Comparison of ENCODE assay signal across 8 cellular contexts in genomic region chr15:73602444-73602843, GRCh38. TPM values are rescaled to one million over a fixed set of nuclear protein-coding genes. Genes with fewer than 3 reads are reported as not detected.
DNase-seq lines count a peak whose midpoint lies in the region; TF ChIP-seq lines count a peak whose summit lies in the region.
"Had no signal": no experiment of that assay in that cellular context is flagged by ENCODE, and none has a peak within 500 bp of the region (broad histone marks: within the 10 kb centered on the region; RNA-seq: fewer than 3 reads in every experiment).

No MANE protein-coding gene starts in this region.

- H3K9me3 ChIP-seq in transverse colon = no peaks in the 10 kb centered on the region

- TF ChIP-seq CTCF in transverse colon (IDR thresholded peaks at IDR 0.05) (no peak), GM13976 (IDR thresholded peaks at IDR 0.05; ENCODE audit: borderline replicate concordance, control extremely low read depth, extremely low read depth, insufficient read depth, missing control alignments) (no peak)

- intact Hi-C loops in transverse colon (cut with DNase I; ENCODE audit: low total_unique reads) = no loop called here

- H3K4me2 ChIP-seq in mesendoderm (ENCODE audit: low read length) = no peak overlapping the region

- no peak overlapping the region for H2BK120ac ChIP-seq in mesendoderm (ENCODE audit: low read depth, low read length)

- peak overlapping the region; percentile 27 for H3K9ac ChIP-seq in mesendoderm (ENCODE audit: low read length)

- H3K23ac ChIP-seq in mesendoderm (ENCODE audit: low read length) = no peak overlapping the region

- H3K18ac ChIP-seq in mesendoderm (ENCODE audit: low read length) = no peak overlapping the region

- in situ Hi-C loops in transverse colon (cut with MboI; ENCODE audit: low pct_ligation_motif_present in 1 of 4, low pct_unique_long_range_greater_than_20kb in 1 of 4, low sequenced_read_pairs in 3 of 4) = no loop called here
- in situ Hi-C loops in GM13976 (cut with MboI; ENCODE audit: low sequenced_read_pairs, unreplicated experiment) = no loop called here

- H2BK15ac ChIP-seq in mesendoderm (replicated peaks; ENCODE audit: low read depth) = no peak overlapping the region

- no peak overlapping the region for H2BK5ac ChIP-seq in mesendoderm (ENCODE audit: low read length)

- H3K56ac ChIP-seq in mesendoderm (ENCODE audit: low read length) = peak overlapping the region; percentile 20

- H3K79me2 ChIP-seq in mesendoderm (ENCODE audit: control insufficient read depth, insufficient read depth, low read length) = peaks cover 67% of the 10 kb centered on the region

- H4K8ac ChIP-seq in mesendoderm (ENCODE audit: low read depth, low read length) = no peak overlapping the region

- TF ChIP-seq POLR2A in transverse colon (IDR thresholded peaks at IDR 0.05) = no peak

- no peak overlapping the region for H2AK5ac ChIP-seq in mesendoderm (ENCODE audit: low read length)

- WGBS in mesendoderm (ENCODE audit: extremely low coverage, insufficient coverage, low lambda C conversion rate) = no CpG with 5 or more reads among the region's 1 CpG
- 0 to 21% methylated on average over 1 of the region's 1 CpG for WGBS in transverse colon (ENCODE audit: low coverage in 1 of 2), 2 donors

- peaks cover 26% of the 10 kb centered on the region for H3K79me1 ChIP-seq in mesendoderm (ENCODE audit: low read length)

- H3K27me3 ChIP-seq in mesendoderm (ENCODE audit: insufficient read depth, low read length, poor library complexity) (no peaks in the 10 kb centered on the region), transverse colon (no peaks in the 10 kb centered on the region)

- no peak overlapping the region for H3K4ac ChIP-seq in mesendoderm (ENCODE audit: low read depth, low read length)

- H3K4me1 ChIP-seq in mesendoderm (ENCODE audit: control insufficient read depth, low read depth, low read length) = peaks cover 28% of the 10 kb centered on the region
- H3K4me1 ChIP-seq in transverse colon = peaks cover 30 to 83% (median 67%) of the 10 kb centered on the region in 4 donors

- DNase-seq in NCI-H226 (peak; percentile 25), dermis blood vessel endothelial cell (peak; percentile 63), mesendoderm (no peak), transverse colon (no peak), hippocampal formation (lab: John Stamatoyannopoulos, UW) (no peak), GM13976 (ENCODE audit: low spot score) (no peak)
- DNase-seq in activated CD4-positive, alpha-beta T cell treated with anti-CD3 and anti-CD28 coated beads for 4 hours = no peak
- DNase-seq: activated B cell treated with CpG ODN at 0.5 μM for 24 hours had no signal

- H3K4me3 ChIP-seq in mesendoderm (ENCODE audit: low read length) = no peak overlapping the region
- H3K4me3 ChIP-seq in transverse colon = no peak overlapping the region

- H4K5ac ChIP-seq in mesendoderm (ENCODE audit: low read length) = no peak overlapping the region

- no peak for TF ChIP-seq EP300 in transverse colon (IDR thresholded peaks at IDR 0.05; ENCODE audit: low read depth)

- H3K36me3 ChIP-seq in mesendoderm (ENCODE audit: control insufficient read depth, insufficient read depth, low read length) = no peaks in the 10 kb centered on the region
- no peaks in the 10 kb centered on the region for H3K36me3 ChIP-seq in transverse colon

- H3K27ac ChIP-seq in mesendoderm (ENCODE audit: low read depth, low read length) (peak overlapping the region; percentile 35), transverse colon (peak overlapping the region; percentile 73 to 83 (median 78))

RNA-seq across cellular contexts. Expression of gene NPTN, which starts 30.7 kb away (rescaled TPM):
- 102 and 136 TPM in 2 replicates for total RNA-seq in dermis blood vessel endothelial cell
- polyA plus RNA-seq in mesendoderm (2013, experiment 1 of 2) = 74.3 TPM
- polyA plus RNA-seq in mesendoderm (2013, experiment 2 of 2) = 75.1 TPM
- total RNA-seq in transverse colon = 100 to 1,000 TPM in 3 of 4 donors, 10 to 100 TPM in 1; 77.8 to 187 (median 135) TPM

Comparison
In these comparisons a context has a peak if more than half of its experiments do, and no peak if none do; other contexts are left out.
1. DNase-seq: peak in NCI-H226 (single experiment) and dermis blood vessel endothelial cell (single experiment); none in mesendoderm (single experiment), transverse colon (single experiment), activated CD4-positive, alpha-beta T cell treated with anti-CD3 and anti-CD28 coated beads for 4 hours (0 of 2), hippocampal formation (0 of 2) and GM13976 (single experiment).